8 cellular contexts compared by ENCODE assay signal in genomic region chr1:37692078-37692833, GRCh38. TPM values are rescaled to one million over a fixed set of nuclear protein-coding genes. Genes with fewer than 3 reads are reported as not detected.
A peak's percentile ranks its signal among the peaks of the same experiment; 100 is the strongest.
DNase-seq lines count a peak whose midpoint lies in the region; ATAC-seq and TF ChIP-seq lines count a peak whose summit lies in the region.

Gene CDCA8 (plus strand): TSS chr1:37692516. CDS start chr1:37692691, 175 bp downstream.

- H3K27ac ChIP-seq in heart right ventricle: peak within 1 kb of the TSS; percentile 60 to 90 (median 78)

- H3K4me1 ChIP-seq in heart right ventricle: peaks cover 10 to 36% (median 29%) of the 10 kb centered on the region in 9 donors

- peak; percentile 72 for ATAC-seq in HG02884 (IDR thresholded peaks at IDR 0.05; ENCODE audit: unreplicated experiment)
- peak; percentile 94 to 98 (median 95) for ATAC-seq in heart right ventricle

- H3K27me3 ChIP-seq in heart right ventricle: no peaks in the 10 kb centered on the region

- in situ Hi-C loops in GM13977 (cut with MboI; ENCODE audit: low pct_unique_long_range_greater_than_20kb, low sequenced_read_pairs, unreplicated experiment): no loop called here

- H3K4me3 ChIP-seq in heart right ventricle: peak within 1 kb of the TSS; percentile 67 to 98 (median 87)

- peak; percentile 99 for DNase-seq in GM13977 (ENCODE audit: low spot score)
- peak; percentile 88 for DNase-seq in NCI-H146 treated with DMSO at 0.1 percent for 48 hours (lab: John Stamatoyannopoulos, UW; ENCODE audit: unreplicated experiment)
- DNase-seq in amniotic epithelial cell (ENCODE audit: low read depth): peak; percentile 97
- peak; percentile 98 for DNase-seq in heart right ventricle
- peak; percentile 100 for DNase-seq in posterior vena cava (ENCODE audit: low spot score)
- DNase-seq in ureter (ENCODE audit: low spot score): peak; percentile 99

- 0% methylated on average over 54 of the region's 54 CpGs for WGBS in heart right ventricle, 2 donors

- H3K9me3 ChIP-seq in heart right ventricle: no peaks in the 10 kb centered on the region

- intact Hi-C loops in T-helper 1 cell treated with Interleukin-12 subunit alpha and Interleukin-12 subunit beta and Interleukin-4 antibody, amounts not matched to agents 30 ng/mL and 1 ng/mL, for 36 hours (cut with micrococcal nuclease): loop anchor here (1.0 to 10.0 kb wide), 17 partner anchors 10 to 1543 kb away; partner anchors contain the start of genes C1orf122, INPP5B, MRPS15 and MTF1
- intact Hi-C loops in heart right ventricle (cut with DNase I) (loop anchor here in 7 of 10 donors (2.0 to 10.0 kb wide), 10 partner anchors 95 to 293 kb away; partner anchors contain the start of genes C1orf122 (in 4 of the 7), YRDC (in 4 of the 7), GNL2 (in 1 of the 7) and MTF1 (in 1 of the 7)), posterior vena cava (cut with DNase I) (no loop called here)

- TF ChIP-seq CTCF in GM13977 (IDR thresholded peaks at IDR 0.05; ENCODE audit: extremely low read depth, insufficient read depth, missing control alignments) (peak; percentile 65), heart right ventricle (IDR thresholded peaks at IDR 0.05) (peak; percentile 25 to 90 (median 70))

- H3K36me3 ChIP-seq in heart right ventricle: peaks cover 0 to 18% (median 0%) of the 10 kb centered on the region in 9 donors

RNA-seq across cellular contexts. Expression of gene CDCA8, which starts in this region (rescaled TPM):
- total RNA-seq in T-helper 1 cell treated with Interleukin-12 subunit alpha and Interleukin-12 subunit beta and Interleukin-4 antibody, amounts not matched to agents 30 ng/mL and 1 ng/mL, for 36 hours: 42.8 and 43.2 TPM in 2 replicates
- total RNA-seq in heart right ventricle (1 to 10 TPM in 1 of 10 donors, under 1 TPM in 8, not detected in 1; 0.09 to 2.9 (median 0.42) TPM), posterior vena cava (under 1 TPM; 0.42 to 0.48 TPM), ureter (1.2 TPM)
- polyA plus RNA-seq in heart right ventricle: under 1 TPM; 0.29 to 0.41 TPM

Comparison
In these comparisons a context has a peak if more than half of its experiments do, and no peak if none do; other contexts are left out.
1. Peak in every context shown above with its lines: DNase-seq, ATAC-seq, H3K4me3 ChIP-seq and H3K27ac ChIP-seq.
2. RNA of gene CDCA8 (total RNA-seq): 42.8 to 43.2 TPM in T-helper 1 cell treated with Interleukin-12 subunit alpha and Interleukin-12 subunit beta and Interleukin-4 antibody, amounts not matched to agents 30 ng/mL and 1 ng/mL, for 36 hours; 1.2 TPM in ureter (single experiment), 0.42 to 0.48 TPM in posterior vena cava and 0.09 to 2.9 TPM in heart right ventricle; every median in the first group is over 10 times any median in the second.
3. Peak in DNase-seq in posterior vena cava; RNA of the gene not detected or under 1 TPM.
4. intact Hi-C loops: an anchor here in T-helper 1 cell treated with Interleukin-12 subunit alpha and Interleukin-12 subunit beta and Interleukin-4 antibody, amounts not matched to agents 30 ng/mL and 1 ng/mL, for 36 hours (1.0 to 10.0 kb wide) and heart right ventricle (2.0 to 10.0 kb wide); none called in posterior vena cava.